In genomic region chr5:102781359-102781758, GRCh38 we compare ENCODE assay signal across 19 cellular contexts. TPM values are rescaled to one million over a fixed set of nuclear protein-coding genes. Genes with fewer than 3 reads are reported as not detected.
DNase-seq lines count a peak whose midpoint lies in the region; ATAC-seq and TF ChIP-seq lines count a peak whose summit lies in the region.
"Had no signal": no experiment of that assay in that cellular context is flagged by ENCODE, and none has a peak within 500 bp of the region (broad histone marks: within the 10 kb centered on the region; RNA-seq: fewer than 3 reads in every experiment).

No MANE protein-coding gene starts in this region.

- H3K27ac ChIP-seq in heart left ventricle, result peak overlapping the region in 10 of 12 donors; percentile 7 to 74 (median 39)
- H3K27ac ChIP-seq in HCT116 (ENCODE audit: low read depth, low read length), result peak overlapping the region; percentile 50; the same call in 1 of the 2 replicates
- peak overlapping the region; percentile 33 for H3K27ac ChIP-seq in subcutaneous abdominal adipose tissue (ENCODE audit: low read depth, low read length)
- no peak overlapping the region for H3K27ac ChIP-seq in SJCRH30
- H3K27ac ChIP-seq: BLaER1, HL-60, KMS-11 had no signal

- no peaks in the 10 kb centered on the region for H3K9me3 Mint-ChIP-seq in immature natural killer cell
- H3K9me3 Mint-ChIP-seq: CD8-positive, alpha-beta T cell; HFFc6 had no signal

- peak overlapping the region in 4 of 6 donors; percentile 32 to 63 (median 48) for H3K27ac Mint-ChIP-seq in immature natural killer cell
- H3K27ac Mint-ChIP-seq: CD8-positive, alpha-beta T cell had no signal

- no TSS peak for BruUV-seq in HCT116 (replicated peaks; lab: Mats Ljungman, UMichigan)

- H4K20me1 ChIP-seq in HCT116 (ENCODE audit: insufficient read depth), result no peaks in the 10 kb centered on the region

- no peak for TF ChIP-seq POLR2A in heart left ventricle (IDR thresholded peaks at IDR 0.05)
- TF ChIP-seq POLR2A in HCT116 (IDR thresholded peaks at IDR 0.05; ENCODE audit: borderline replicate concordance, extremely low read depth, insufficient read depth, insufficient read length), result no peak

- H3K36me3 ChIP-seq in heart left ventricle (no peaks in the 10 kb centered on the region), HCT116 (ENCODE audit: control insufficient read depth in 1 of 2, insufficient read depth in 2 of 2, low read length in 2 of 2) (no peaks in the 10 kb centered on the region), subcutaneous abdominal adipose tissue (ENCODE audit: control insufficient read depth in 5 of 5, insufficient read depth in 5 of 5, low read length in 5 of 5) (no peaks in the 10 kb centered on the region), SJCRH30 (no peaks in the 10 kb centered on the region; the same call in 1 of the 2 replicates)

- RAD21 ChIA-PET in HCT116 (lab: Charles Lee; ENCODE audit: low non-redundant PET in 1 of 2, low total read pairs in 2 of 2, uncharacterized antibody in 2 of 2, unreplicated experiment in 2 of 2), result interaction anchor here in 1 of 2 experiments (0.7 kb wide), 1 partner anchor 672 kb away, joined by 4 read pairs; no protein-coding TSS in a partner anchor

- H3K27me3 ChIP-seq in heart left ventricle, result no peaks in the 10 kb centered on the region
- no peaks in the 10 kb centered on the region for H3K27me3 ChIP-seq in HCT116 (ENCODE audit: insufficient read depth, low read length)
- no peaks in the 10 kb centered on the region for H3K27me3 ChIP-seq in subcutaneous abdominal adipose tissue (ENCODE audit: control insufficient read depth in 5 of 5, insufficient read depth in 4 of 5, low read length in 5 of 5)
- no peaks in the 10 kb centered on the region for H3K27me3 ChIP-seq in SJCRH30
- H3K27me3 ChIP-seq: BLaER1 had no signal

- H3K4me1 Mint-ChIP-seq in immature natural killer cell, result peaks cover 44 to 52% of the 10 kb centered on the region in 2 donors

- H3K9me2 ChIP-seq in HCT116 (ENCODE audit: insufficient read depth), result no peaks in the 10 kb centered on the region

- no peak for DNase-seq in heart left ventricle
- DNase-seq in left cardiac atrium, result no peak
- no peak for DNase-seq in HCT116 (ENCODE audit: low read depth, low spot score)
- no peak for DNase-seq in immature natural killer cell
- DNase-seq in SJCRH30, result no peak
- no peak for DNase-seq in NCI-H524 treated with DMSO at 0.1 percent for 48 hours (lab: John Stamatoyannopoulos, UW)
- DNase-seq: Calu3; CD8-positive, alpha-beta T cell; GF-D8; HFFc6; NCI-H187; NCI-H2227 treated with DMSO at 0.1 percent for 48 hours; NCI-H524; RPMI8226 had no signal

- H3K36me3 Mint-ChIP-seq in immature natural killer cell, result peaks cover 5% of the 10 kb centered on the region in 3 donors
- H3K36me3 Mint-ChIP-seq: CD8-positive, alpha-beta T cell had no signal

- ATAC-seq in heart left ventricle, result no peak
- ATAC-seq in left cardiac atrium, result no peak
- no peak for ATAC-seq in HCT116
- no peak for ATAC-seq in HG03159 (IDR thresholded peaks at IDR 0.05; ENCODE audit: unreplicated experiment)

- H3K79me2 ChIP-seq in HCT116 (ENCODE audit: insufficient read depth, low read length), result peaks cover 75% of the 10 kb centered on the region

- intact Hi-C loops in heart left ventricle (cut with DNase I) (loop anchor here (5.0 to 10.0 kb wide), 11 partner anchors 83 to 263 kb away; no protein-coding TSS in a partner anchor), left cardiac atrium (cut with DNase I) (loop anchor here in 1 of 2 donors (10.0 kb wide), 2 partner anchors 97 to 193 kb away; no protein-coding TSS in a partner anchor), HCT116 (cut with micrococcal nuclease) (loop anchor here (2.0 to 5.0 kb wide), 2 partner anchors 76 to 189 kb away; no protein-coding TSS in a partner anchor)

- TF ChIP-seq RAD21 in HCT116 (IDR thresholded peaks at IDR 0.05; ENCODE audit: low read depth), result no peak

- H3K4me2 ChIP-seq in HCT116 (ENCODE audit: low read length), result 0 out of 2 replicates have a peak overlapping the region, but pooled peaks have one; percentile 19
- H3K4me2 ChIP-seq: BLaER1 had no signal

- H3K4me3 ChIP-seq in heart left ventricle, result no peak overlapping the region
- H3K4me3 ChIP-seq in HCT116 (replicated peaks in 1 of 2; ENCODE audit: low read depth in 1 of 2, low read length in 2 of 2), result no peak overlapping the region
- no peak overlapping the region for H3K4me3 ChIP-seq in subcutaneous abdominal adipose tissue (ENCODE audit: low read depth in 1 of 5, low read length in 5 of 5)
- no peak overlapping the region for H3K4me3 ChIP-seq in SJCRH30
- H3K4me3 ChIP-seq: BLaER1 had no signal

- H2AFZ ChIP-seq in HCT116 (ENCODE audit: low read depth, low read length, poor library complexity, severe bottlenecking), result no peak overlapping the region

- CTCF ChIA-PET in HCT116 (lab: Charles Lee), result interaction anchor here (1.4 to 1.6 kb wide), 4 partner anchors 10 to 250 kb away, joined by 3 to 8 read pairs (median 6); no protein-coding TSS in a partner anchor

- peaks cover 0 to 2% (median 2%) of the 10 kb centered on the region in 3 donors for H3K27me3 Mint-ChIP-seq in immature natural killer cell (ENCODE audit: low read depth in 3 of 3)

- H3K4me1 ChIP-seq in heart left ventricle (peaks cover 0 to 49% (median 33%) of the 10 kb centered on the region in 12 donors), HCT116 (ENCODE audit: control insufficient read depth in 1 of 2, insufficient read depth in 2 of 2, low read length in 2 of 2) (peaks cover 39 to 43% of the 10 kb centered on the region in 2 experiments), subcutaneous abdominal adipose tissue (ENCODE audit: control insufficient read depth in 5 of 5, insufficient read depth in 5 of 5, low read length in 5 of 5) (peaks cover 0 to 29% (median 21%) of the 10 kb centered on the region in 5 donors), SJCRH30 (peaks cover 8% of the 10 kb centered on the region; the same call in 1 of the 2 replicates)
- H3K4me1 ChIP-seq: BLaER1 had no signal

- peaks cover 0 to 3% (median 0%) of the 10 kb centered on the region in 12 donors for H3K9me3 ChIP-seq in heart left ventricle
- no peaks in the 10 kb centered on the region for H3K9me3 ChIP-seq in HCT116 (ENCODE audit: control insufficient read depth in 1 of 2, insufficient read depth in 1 of 2, low read depth in 1 of 2, low read length in 2 of 2)
- H3K9me3 ChIP-seq in subcutaneous abdominal adipose tissue (ENCODE audit: control insufficient read depth in 5 of 5, low read length in 5 of 5), result no peaks in the 10 kb centered on the region
- peaks cover 1% of the 10 kb centered on the region; the same call in 1 of the 2 replicates for H3K9me3 ChIP-seq in SJCRH30 (replicated peaks)

- no peak for TF ChIP-seq CTCF in heart left ventricle (IDR thresholded peaks at IDR 0.05)
- no peak for TF ChIP-seq CTCF in HCT116 (IDR thresholded peaks at IDR 0.05 in 2 of 3, conservative IDR thresholded peaks at IDR 0.05 in 1 of 3; ENCODE audit: borderline replicate concordance in 1 of 3, insufficient read depth in 1 of 3, low read depth in 2 of 3, low read length in 2 of 3)

- POLR2A ChIA-PET in HCT116 (lab: Charles Lee), result no interaction called here

- H3K9ac ChIP-seq in HCT116 (ENCODE audit: low read length) (no peak overlapping the region), subcutaneous abdominal adipose tissue (ENCODE audit: low read length in 5 of 5) (peak overlapping the region in 1 of 5 donors; percentile 24)
- H3K9ac ChIP-seq: BLaER1, KMS-11 had no signal

- H3K4me3 Mint-ChIP-seq in immature natural killer cell, result peak overlapping the region in 3 of 5 donors; percentile 25 to 72 (median 25)
- H3K4me3 Mint-ChIP-seq: CD8-positive, alpha-beta T cell had no signal

TF ChIP-seq in HCT116, 20 proteins besides CTCF, POLR2A, EP300 and RAD21 (continues in another document):
- TF ChIP-seq EGR1 (IDR thresholded peaks at IDR 0.05; ENCODE audit: low read depth) (no peak), MAX (IDR thresholded peaks at IDR 0.05) (no peak), CEBPB (IDR thresholded peaks at IDR 0.05; ENCODE audit: low read depth) (no peak), EZH2phosphoT487 (IDR thresholded peaks at IDR 0.05; ENCODE audit: borderline replicate concordance) (no peak), FOSL1 (IDR thresholded peaks at IDR 0.05; ENCODE audit: low read depth) (no peak), ELF1 (IDR thresholded peaks at IDR 0.05; ENCODE audit: borderline replicate concordance, low read depth) (no peak), POLR2AphosphoS5 (IDR thresholded peaks at IDR 0.05; ENCODE audit: low read depth, low read length) (no peak), ZFX (IDR thresholded peaks at IDR 0.05) (no peak), SP1 (IDR thresholded peaks at IDR 0.05; ENCODE audit: low read depth) (no peak), ATF3 (IDR thresholded peaks at IDR 0.05) (no peak), ZNF274 (IDR thresholded peaks at IDR 0.05; ENCODE audit: low read depth, low read length) (no peak), JUND (IDR thresholded peaks at IDR 0.05) (no peak)
- TF ChIP-seq, protein P1, sequence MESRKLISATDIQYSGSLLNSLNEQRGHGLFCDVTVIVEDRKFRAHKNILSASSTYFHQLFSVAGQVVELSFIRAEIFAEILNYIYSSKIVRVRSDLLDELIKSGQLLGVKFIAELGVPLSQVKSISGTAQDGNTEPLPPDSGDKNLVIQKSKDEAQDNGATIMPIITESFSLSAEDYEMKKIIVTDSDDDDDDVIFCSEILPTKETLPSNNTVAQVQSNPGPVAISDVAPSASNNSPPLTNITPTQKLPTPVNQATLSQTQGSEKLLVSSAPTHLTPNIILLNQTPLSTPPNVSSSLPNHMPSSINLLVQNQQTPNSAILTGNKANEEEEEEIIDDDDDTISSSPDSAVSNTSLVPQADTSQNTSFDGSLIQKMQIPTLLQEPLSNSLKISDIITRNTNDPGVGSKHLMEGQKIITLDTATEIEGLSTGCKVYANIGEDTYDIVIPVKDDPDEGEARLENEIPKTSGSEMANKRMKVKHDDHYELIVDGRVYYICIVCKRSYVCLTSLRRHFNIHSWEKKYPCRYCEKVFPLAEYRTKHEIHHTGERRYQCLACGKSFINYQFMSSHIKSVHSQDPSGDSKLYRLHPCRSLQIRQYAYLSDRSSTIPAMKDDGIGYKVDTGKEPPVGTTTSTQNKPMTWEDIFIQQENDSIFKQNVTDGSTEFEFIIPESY (IDR thresholded peaks at IDR 0.05; ENCODE audit: extremely low read depth, insufficient replicate concordance, low read length), result no peak

RNA-seq across cellular contexts. Expression of gene PAM, which starts 26.3 kb away (rescaled TPM):
- 1,000 to 10,000 TPM in 6 of 9 donors, 100 to 1,000 TPM in 3; 578 to 1,548 (median 1,139) TPM for total RNA-seq in heart left ventricle
- 100 to 1,000 TPM; 569 to 590 TPM for polyA plus RNA-seq in heart left ventricle
- total RNA-seq in left cardiac atrium, result 1,000 to 10,000 TPM; 2,389 to 3,652 TPM
- 257 TPM for total RNA-seq in HCT116 (2021; ENCODE audit: unreplicated experiment)
- 115 and 142 TPM in 2 replicates for polyA plus RNA-seq in HCT116 (2012)
- polyA plus RNA-seq in immature natural killer cell, result 10 to 100 TPM; 55.2 to 96.2 (median 95.6) TPM
- total RNA-seq in SJCRH30 (2014; rRNA removed; shearing (Covaris generic)), result 136 and 144 TPM in 2 replicates
